ENCODE assay signal across 9 cellular contexts in the genomic region with DNA sequence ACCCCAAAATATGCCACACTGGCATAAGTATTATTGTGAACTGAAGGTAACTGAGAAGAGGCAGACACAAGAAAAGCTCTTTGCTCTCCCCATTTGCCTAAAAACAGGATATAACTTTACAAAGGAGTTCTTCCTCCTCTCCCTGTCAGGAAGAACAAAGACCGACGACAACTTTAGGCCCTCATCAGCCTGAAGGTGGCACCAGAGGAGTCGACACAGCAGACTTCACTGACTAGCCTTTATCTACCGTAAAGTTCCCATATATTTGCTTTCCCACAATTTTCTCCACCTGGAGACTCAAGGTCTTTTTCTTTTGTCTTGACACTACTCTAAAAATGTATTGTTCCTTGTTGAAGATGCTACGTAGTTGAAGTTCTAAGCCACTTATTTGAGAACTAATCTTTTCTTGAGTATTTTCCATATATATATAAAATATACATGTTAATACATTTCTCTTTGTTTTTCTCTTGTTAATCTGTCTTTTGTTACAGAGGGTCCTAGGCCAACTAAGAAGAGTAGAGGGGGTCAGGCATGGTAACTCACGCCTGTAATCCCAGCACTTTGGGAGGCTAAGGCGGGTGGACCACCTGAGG. TPM values are rescaled to one million over a fixed set of nuclear protein-coding genes. Genes with fewer than 3 reads are reported as not detected.
A peak's percentile ranks its signal among the peaks of the same experiment; 100 is the strongest.
DNase-seq lines count a peak whose midpoint lies in the region; ATAC-seq and TF ChIP-seq lines count a peak whose summit lies in the region.
"Had no signal": no experiment of that assay in that cellular context is flagged by ENCODE, and none has a peak within 500 bp of the region (broad histone marks: within the 10 kb centered on the region; RNA-seq: fewer than 3 reads in every experiment).

No MANE protein-coding gene starts in this region.

- H3K27me3 Mint-ChIP-seq in natural killer cell (ENCODE audit: low read depth in 2 of 2) = no peaks in the 10 kb centered on the region

- H3K36me3 Mint-ChIP-seq in natural killer cell = no peaks in the 10 kb centered on the region

- peak; percentile 51 for TF ChIP-seq RAD21 in Ishikawa (IDR thresholded peaks at IDR 0.05; ENCODE audit: low read depth)

- peak; percentile 17 for DNase-seq in activated T-cell treated with anti-CD3 and anti-CD28 coated beads for 1 hour (ENCODE audit: low read depth)
- DNase-seq in activated T-cell treated with anti-CD3 and anti-CD28 coated beads, Interleukin-2, amount 50 U/mL, for 1 hour = no peak
- DNase-seq in UCSD-AML1 (lab: John Stamatoyannopoulos, UW; ENCODE audit: unreplicated experiment) = peak; percentile 53
- peak; percentile 58 for DNase-seq in fibroblast of peridontal ligament (ENCODE audit: extremely low read depth)
- DNase-seq in natural killer cell = no peak

- TF ChIP-seq CTCF in natural killer cell (IDR thresholded peaks at IDR 0.05) = peak; percentile 72

- H3K4me3 Mint-ChIP-seq in natural killer cell = peak overlapping the region; percentile 25

- H3K9me3 Mint-ChIP-seq in natural killer cell = no peaks in the 10 kb centered on the region

- TF ChIP-seq POLR2A in GM18505 (IDR thresholded peaks at IDR 0.05; ENCODE audit: borderline replicate concordance, extremely low read depth, insufficient read depth, insufficient read length) = no peak

- TF ChIP-seq EP300 in Ishikawa (IDR thresholded peaks at IDR 0.05; ENCODE audit: borderline replicate concordance) = no peak

- ATAC-seq in natural killer cell = peak; percentile 79 to 91 (median 83)
- ATAC-seq in GM18505 (IDR thresholded peaks at IDR 0.05; ENCODE audit: unreplicated experiment) = no peak
- no peak for ATAC-seq in HG03039 (IDR thresholded peaks at IDR 0.05; ENCODE audit: unreplicated experiment)

- peak overlapping the region; percentile 85 to 86 for H3K27ac Mint-ChIP-seq in natural killer cell

- H3K4me1 Mint-ChIP-seq in natural killer cell = peaks cover 46 to 53% of the 10 kb centered on the region in 2 donors

- intact Hi-C loops in natural killer cell (cut with micrococcal nuclease) = loop anchor here (1.0 to 2.0 kb wide), 3 partner anchors 20 to 80 kb away; no protein-coding TSS in a partner anchor

TF ChIP-seq in Ishikawa, 13 proteins besides CTCF, POLR2A, EP300 and RAD21:
- TF ChIP-seq TCF12 (IDR thresholded peaks at IDR 0.05; ENCODE audit: low read depth) (no peak), TAF1 (IDR thresholded peaks at IDR 0.05; ENCODE audit: low read depth) (no peak), NFIC (IDR thresholded peaks at IDR 0.05) (no peak), ZBTB7A (IDR thresholded peaks at IDR 0.05; ENCODE audit: low read depth) (no peak)
- TF ChIP-seq, protein P1, sequence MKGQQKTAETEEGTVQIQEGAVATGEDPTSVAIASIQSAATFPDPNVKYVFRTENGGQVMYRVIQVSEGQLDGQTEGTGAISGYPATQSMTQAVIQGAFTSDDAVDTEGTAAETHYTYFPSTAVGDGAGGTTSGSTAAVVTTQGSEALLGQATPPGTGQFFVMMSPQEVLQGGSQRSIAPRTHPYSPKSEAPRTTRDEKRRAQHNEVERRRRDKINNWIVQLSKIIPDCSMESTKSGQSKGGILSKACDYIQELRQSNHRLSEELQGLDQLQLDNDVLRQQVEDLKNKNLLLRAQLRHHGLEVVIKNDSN (IDR thresholded peaks at IDR 0.05) = no peak

RNA-seq across cellular contexts. Expression of a gene that starts 16.2 kb away (rescaled TPM):
- under 1 TPM; 0.14 to 0.40 (median 0.24) TPM for total RNA-seq in natural killer cell
- total RNA-seq: glomerular endothelial cell had no signal

RNA-seq across cellular contexts. Expression of a gene that starts 55.2 kb away (rescaled TPM):
- total RNA-seq in natural killer cell = 100 to 1,000 TPM; 208 to 300 (median 253) TPM

Comparison
In these comparisons a context has a peak if more than half of its experiments do, and no peak if none do; other contexts are left out.
1. DNase-seq: peak in activated T-cell treated with anti-CD3 and anti-CD28 coated beads for 1 hour (single experiment), UCSD-AML1 (single experiment) and fibroblast of peridontal ligament (single experiment); none in activated T-cell treated with anti-CD3 and anti-CD28 coated beads, Interleukin-2, amount 50 U/mL, for 1 hour (single experiment) and natural killer cell (single experiment).
2. ATAC-seq: peak in natural killer cell (3 of 3); none in GM18505 (single experiment) and HG03039 (single experiment).